ENCODE assay signal across 18 cellular contexts in the genomic region with DNA sequence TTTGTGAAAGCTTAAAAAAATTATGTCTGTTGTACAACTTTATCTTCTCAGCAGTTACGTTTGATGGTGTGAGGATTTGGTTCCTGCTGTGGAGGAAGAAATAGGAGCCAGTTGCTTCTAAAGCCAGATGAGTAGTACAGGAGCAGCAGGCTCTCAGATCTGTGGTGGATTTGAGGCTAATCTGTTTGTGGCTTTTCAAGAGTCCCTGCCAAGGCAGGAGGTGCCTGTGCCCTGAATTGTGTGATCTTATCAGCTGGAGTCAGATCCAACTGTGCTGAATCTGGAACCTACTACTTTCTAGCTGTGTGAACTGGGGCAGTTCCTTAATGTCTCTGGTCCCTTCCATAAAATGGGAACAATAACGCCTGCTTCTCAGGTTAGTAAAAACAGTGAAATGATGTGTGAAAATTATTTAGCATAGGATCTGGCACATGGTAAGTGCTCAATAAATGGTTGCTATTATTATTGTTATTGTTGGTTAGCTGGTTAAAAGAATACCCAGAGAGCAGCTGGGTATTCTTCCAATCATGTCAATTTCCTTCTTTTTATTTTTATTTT. TPM values are rescaled to one million over a fixed set of nuclear protein-coding genes. Genes with fewer than 3 reads are reported as not detected.
A peak's percentile ranks its signal among the peaks of the same experiment; 100 is the strongest.
DNase-seq lines count a peak whose midpoint lies in the region; ATAC-seq, FAIRE-seq and TF ChIP-seq lines count a peak whose summit lies in the region.
"Had no signal": no experiment of that assay in that cellular context is flagged by ENCODE, and none has a peak within 500 bp of the region (broad histone marks: within the 10 kb centered on the region; RNA-seq: fewer than 3 reads in every experiment).

No MANE protein-coding gene starts in this region.

- H3K9me2 ChIP-seq in GM23248 (ENCODE audit: insufficient read depth), result no peaks in the 10 kb centered on the region

- 49% methylated on average over 2 of the region's 2 CpGs for WGBS in K562 (ENCODE audit: insufficient coverage, low coverage, missing lambda C conversion rate)
- no CpG with 5 or more reads among the region's 2 CpGs for WGBS in mesendoderm (ENCODE audit: extremely low coverage, insufficient coverage, low lambda C conversion rate)
- no CpG with 5 or more reads among the region's 2 CpGs for WGBS in trophoblast cell (ENCODE audit: extremely low coverage, insufficient coverage, insufficient read length)
- WGBS in GM23248 (ENCODE audit: low coverage in 1 of 2, low lambda C conversion rate in 2 of 2, missing lambda C conversion rate in 2 of 2), 2 experiments, result 91 to 92% methylated on average over 2 of the region's 2 CpGs

- FAIRE-seq in K562 (lab: Jason Lieb, UNC), result no peak

- H3K4me1 ChIP-seq in K562 (replicated peaks in 1 of 2; ENCODE audit: control insufficient read depth in 2 of 2, insufficient read depth in 2 of 2, low read length in 2 of 2) (peaks cover 7 to 15% of the 10 kb centered on the region in 2 experiments; a peak in 4 of 5 replicates), mesendoderm (ENCODE audit: control insufficient read depth, low read depth, low read length) (peaks cover 4% of the 10 kb centered on the region), trophoblast cell (ENCODE audit: control insufficient read depth in 1 of 2, insufficient read depth in 2 of 2, low read length in 2 of 2) (no peaks in the 10 kb centered on the region), GM23248 (ENCODE audit: insufficient read depth) (peaks cover 15% of the 10 kb centered on the region)

- peaks cover 2% of the 10 kb centered on the region for H3K79me1 ChIP-seq in mesendoderm (ENCODE audit: low read length)
- H3K79me1 ChIP-seq in trophoblast cell (ENCODE audit: low read length), result no peaks in the 10 kb centered on the region

- H3K79me2 ChIP-seq in K562 (ENCODE audit: control insufficient read depth, insufficient read depth, low read length) (no peaks in the 10 kb centered on the region), mesendoderm (ENCODE audit: control insufficient read depth, insufficient read depth, low read length) (peaks cover 3% of the 10 kb centered on the region), trophoblast cell (ENCODE audit: control insufficient read depth, insufficient read depth, low read length, poor library complexity) (no peaks in the 10 kb centered on the region), GM23248 (ENCODE audit: insufficient read depth) (peaks cover 57% of the 10 kb centered on the region)

- H2BK120ac ChIP-seq in mesendoderm (ENCODE audit: low read depth, low read length) (no peak overlapping the region), trophoblast cell (ENCODE audit: insufficient read depth, low read length, poor library complexity) (no peak overlapping the region)

- H3K27ac ChIP-seq in K562 (ENCODE audit: extremely low read depth, low read depth, low read length) (peak overlapping the region; percentile 40; the same call in 1 of the 3 replicates), mesendoderm (ENCODE audit: low read depth, low read length) (no peak overlapping the region), trophoblast cell (ENCODE audit: low read depth, low read length) (no peak overlapping the region), GM23248 (no peak overlapping the region)
- H3K27ac ChIP-seq: KMS-11, skin epidermis had no signal

- H3K27me3 ChIP-seq in K562 (ENCODE audit: control insufficient read depth in 2 of 2, insufficient read depth in 2 of 2, low read length in 2 of 2), result no peaks in the 10 kb centered on the region
- H3K27me3 ChIP-seq in mesendoderm (ENCODE audit: insufficient read depth, low read length, poor library complexity), result no peaks in the 10 kb centered on the region
- no peaks in the 10 kb centered on the region for H3K27me3 ChIP-seq in trophoblast cell (ENCODE audit: insufficient read depth, low read length)
- H3K27me3 ChIP-seq in GM23248 (replicated peaks; ENCODE audit: insufficient read depth), result no peaks in the 10 kb centered on the region

- H2AK5ac ChIP-seq in mesendoderm (ENCODE audit: low read length), result no peak overlapping the region
- H2AK5ac ChIP-seq in trophoblast cell (ENCODE audit: low read length), result no peak overlapping the region

- no peak for TF ChIP-seq EP300 in K562 (IDR thresholded peaks at IDR 0.05; ENCODE audit: low read length)

- peaks cover 41% of the 10 kb centered on the region for H3F3A ChIP-seq in GM23248 (ENCODE audit: insufficient read depth)

- DNase-seq in Daoy (ENCODE audit: low read depth), result peak; percentile 70
- peak; percentile 93 for DNase-seq in NCI-H2107 treated with DMSO at 0.1 percent for 48 hours (lab: John Stamatoyannopoulos, UW; ENCODE audit: unreplicated experiment)
- DNase-seq in K562 (ENCODE audit: extremely low read depth in 1 of 4, low spot score in 3 of 4), result peak in 1 of 4 experiments; percentile 26
- peak; percentile 71 for DNase-seq in mesendoderm
- no peak for DNase-seq in UCSD-AML1 (lab: John Stamatoyannopoulos, UW; ENCODE audit: unreplicated experiment)
- DNase-seq in trophoblast cell, result no peak
- DNase-seq in GM23248, result no peak
- no peak for DNase-seq in stimulated activated CD4-positive, alpha-beta T cell treated with anti-CD3 and anti-CD28 coated beads, Interleukin-1b, Interleukin-23, amount 100 ng/mL, for 48 hours
- DNase-seq: activated T-cell treated with anti-CD3 and anti-CD28 coated beads for 4 hours; esophagus squamous epithelium; GDM1; GOT3; NCI-H1694 treated with DMSO at 0.1 percent for 48 hours; NCI-H524 treated with DMSO at 0.1 percent for 48 hours; stimulated activated naive CD8-positive, alpha-beta T cell treated with anti-CD3 and anti-CD28 coated beads, Interleukin-15, Interleukin-2, amounts not matched to agents 100 U/mL and 50 U/mL, for 24 hours; T-helper 1 cell had no signal

- H3K4ac ChIP-seq in mesendoderm (ENCODE audit: low read depth, low read length), result no peak overlapping the region
- H3K4ac ChIP-seq in trophoblast cell (ENCODE audit: low read depth, low read length), result no peak overlapping the region

- ATAC-seq in K562, result peak; percentile 15; the same call in 2 of the 3 replicates
- ATAC-seq: stimulated activated naive CD8-positive, alpha-beta T cell treated with anti-CD3 and anti-CD28 coated beads, Interleukin-15, Interleukin-2, amounts not matched to agents 100 U/mL and 50 U/mL, for 24 hours had no signal

- H3K18ac ChIP-seq in mesendoderm (ENCODE audit: low read length) (no peak overlapping the region), trophoblast cell (ENCODE audit: low read length) (no peak overlapping the region)

- POLR2A ChIA-PET in K562 (lab: Yijun Ruan, JAX), result interaction anchor here (0.6 kb wide), 1 partner anchor 427 kb away, joined by 3 read pairs; no protein-coding TSS in a partner anchor

- no peak overlapping the region for H4K12ac ChIP-seq in trophoblast cell (ENCODE audit: low read depth, low read length)

- CTCF ChIA-PET in K562 (lab: Yijun Ruan, JAX; ENCODE audit: low intra/inter-chr PET ratio), result no interaction called here

- no peak overlapping the region for H3K14ac ChIP-seq in trophoblast cell (ENCODE audit: low read length)

- H3K9ac ChIP-seq in K562 (ENCODE audit: insufficient read depth in 1 of 2, low read depth in 2 of 2, low read length in 2 of 2) (0 out of 4 replicates have a peak overlapping the region, but pooled peaks of 1 of the 2 experiments have one; percentile 29), mesendoderm (ENCODE audit: low read length) (no peak overlapping the region), trophoblast cell (ENCODE audit: low read length) (no peak overlapping the region), GM23248 (no peak overlapping the region)
- H3K9ac ChIP-seq: KMS-11 had no signal

- H4K8ac ChIP-seq in mesendoderm (ENCODE audit: low read depth, low read length), result no peak overlapping the region
- H4K8ac ChIP-seq in trophoblast cell (ENCODE audit: low read depth, low read length), result no peak overlapping the region

- no peak for TF ChIP-seq POLR2A in K562 (conservative IDR thresholded peaks at IDR 0.05)

- H3K4me2 ChIP-seq in K562 (ENCODE audit: insufficient read depth, low read length) (peak overlapping the region; percentile 49; the same call in 1 of the 2 replicates), mesendoderm (ENCODE audit: low read length) (no peak overlapping the region), trophoblast cell (ENCODE audit: low read length) (no peak overlapping the region), GM23248 (ENCODE audit: unreplicated experiment) (no peak overlapping the region)
- H3K4me2 ChIP-seq: KMS-11 had no signal

- H3K36me3 ChIP-seq in K562 (ENCODE audit: control insufficient read depth, insufficient read depth, low read length), result no peaks in the 10 kb centered on the region
- peaks cover 6% of the 10 kb centered on the region for H3K36me3 ChIP-seq in mesendoderm (ENCODE audit: control insufficient read depth, insufficient read depth, low read length)
- H3K36me3 ChIP-seq in trophoblast cell (ENCODE audit: control insufficient read depth in 1 of 2, insufficient read depth in 2 of 2, low read length in 2 of 2), result no peaks in the 10 kb centered on the region
- H3K36me3 ChIP-seq in GM23248 (ENCODE audit: low read depth), result peaks cover 25% of the 10 kb centered on the region
- H3K36me3 ChIP-seq: esophagus squamous epithelium had no signal

- no peak overlapping the region for H2BK15ac ChIP-seq in mesendoderm (replicated peaks; ENCODE audit: low read depth)

- no peak overlapping the region for H4K5ac ChIP-seq in mesendoderm (ENCODE audit: low read length)

- BruUV-seq in K562 (replicated peaks; lab: Mats Ljungman, UMichigan), result no TSS peak

- H4K91ac ChIP-seq in trophoblast cell (ENCODE audit: low read depth, low read length), result no peak overlapping the region

- H3K9me3 ChIP-seq in K562 (replicated peaks; ENCODE audit: control insufficient read depth, insufficient read depth, low read depth, low read length) (no peaks in the 10 kb centered on the region), trophoblast cell (ENCODE audit: insufficient read depth, low read depth, low read length) (no peaks in the 10 kb centered on the region), GM23248 (ENCODE audit: low read depth) (no peaks in the 10 kb centered on the region)
- H3K9me3 ChIP-seq: esophagus squamous epithelium had no signal

- H2BK5ac ChIP-seq in mesendoderm (ENCODE audit: low read length) (no peak overlapping the region), trophoblast cell (ENCODE audit: low read depth, low read length, poor library complexity) (no peak overlapping the region)

- in situ Hi-C loops in K562 (cut with MboI), result loop anchor here (10.0 kb wide), 1 partner anchor 268 kb away; no protein-coding TSS in a partner anchor
- in situ Hi-C loops in GM23248 (cut with MboI), result no loop called here

- H3K9me1 ChIP-seq in K562 (ENCODE audit: control insufficient read depth, insufficient read depth, low read length), result no peaks in the 10 kb centered on the region

- no peak for TF ChIP-seq CTCF in K562 (IDR thresholded peaks at IDR 0.05 in 2 of 3, conservative IDR thresholded peaks at IDR 0.05 in 1 of 3; ENCODE audit: insufficient read depth in 2 of 3, low read depth in 1 of 3, low read length in 3 of 3)

- H4K20me1 ChIP-seq in K562 (replicated peaks; ENCODE audit: control insufficient read depth, insufficient read depth, low read length) (no peaks in the 10 kb centered on the region), GM23248 (ENCODE audit: insufficient read depth) (no peaks in the 10 kb centered on the region)

- no peak for TF ChIP-seq RAD21 in K562 (CRISPR knock-in tag; conservative IDR thresholded peaks at IDR 0.05 in 1 of 2, IDR thresholded peaks at IDR 0.05 in 1 of 2)

- no peak overlapping the region for H3K23ac ChIP-seq in mesendoderm (ENCODE audit: low read length)
- no peak overlapping the region for H3K23ac ChIP-seq in trophoblast cell (ENCODE audit: low read length)

- H3K4me3 ChIP-seq in K562 (no peak overlapping the region), mesendoderm (ENCODE audit: low read length) (no peak overlapping the region), trophoblast cell (ENCODE audit: low read depth, low read length) (no peak overlapping the region), GM23248 (no peak overlapping the region)
- H3K4me3 ChIP-seq: esophagus squamous epithelium, skin epidermis had no signal

- intact Hi-C loops in K562 (cut with micrococcal nuclease), result loop anchor here (5.0 kb wide), 1 partner anchor 71 kb away; no protein-coding TSS in a partner anchor

- no peak overlapping the region for H2BK12ac ChIP-seq in trophoblast cell (ENCODE audit: low read length)

- H3K56ac ChIP-seq in mesendoderm (ENCODE audit: low read length), result no peak overlapping the region

- H2AFZ ChIP-seq in K562 (ENCODE audit: low read depth, low read length), result peak overlapping the region; percentile 97
- H2AFZ ChIP-seq in trophoblast cell (ENCODE audit: insufficient read depth, low read length, poor library complexity), result no peak overlapping the region
- H2AFZ ChIP-seq in GM23248, result no peak overlapping the region

RNA-seq across cellular contexts. Expression of gene CLDN11, which starts 7.7 kb away (rescaled TPM):
- total RNA-seq in Daoy (2014; rRNA removed; shearing (Covaris generic)), result 14.9 and 15.8 TPM in 2 replicates
- 0.25 and 0.30 TPM in 2 replicates for total RNA-seq in K562 (2011; cell fraction: chromatin; rRNA removed; ENCODE audit: low replicate concordance)
- 0.67 and 0.79 TPM in 2 replicates for total RNA-seq in K562 (2011; cell fraction: nucleolus; rRNA removed)
- total RNA-seq in K562 (2011; cell fraction: nucleoplasm; rRNA removed), result 0.76 and 0.95 TPM in 2 replicates
- total RNA-seq in K562 (2014; rRNA removed) (0.37 and 0.41 TPM in 2 replicates), K562 (2014; rRNA removed; fragmentation: Illumina TruSeq; extraction: Trizol) (0.16 and 0.18 TPM in 2 replicates), K562 (2015; rRNA removed; fragmentation: Illumina TruSeq; extraction: Trizol) (0.26 and 0.33 TPM in 2 replicates), K562 (2021) (0.24 and 0.42 TPM in 2 replicates)
- polyA plus RNA-seq in K562 (2011; rRNA removed) (not detected in 2 replicates), K562 (2014; fragmentation: Illumina TruSeq; extraction: Trizol) (0.17 and 0.18 TPM in 2 replicates), K562 (2014; fragmentation: Nextera tagmentation; extraction: Ambion mirVana) (under 1 TPM; 0.14 to 0.15 TPM), K562 (2014; rRNA removed) (0.05 and 0.16 TPM in 2 replicates), GM23248 (2016; fragmentation: Nextera tagmentation; extraction: Ambion mirVana) (84.5 and 84.9 TPM in 2 replicates)
- polyA plus RNA-seq in K562 (2011; cell fraction: cytosol; rRNA removed), result 0.22 TPM in 1 of 2 replicates, not detected in the other
- polyA plus RNA-seq in K562 (2011; cell fraction: nucleus; rRNA removed), result not detected in 2 replicates
- 0.17 and 0.42 TPM in 2 replicates for polyA plus RNA-seq in K562 (2012)
- polyA minus RNA-seq in K562 (2011; rRNA and poly(A)+ RNA removed), result 0.32 TPM in 1 of 2 replicates, not detected in the other
- polyA minus RNA-seq in K562 (2011; cell fraction: cytosol; rRNA and poly(A)+ RNA removed), result 0.57 TPM in 1 of 2 replicates, not detected in the other
- not detected in 2 replicates for polyA minus RNA-seq in K562 (2011; cell fraction: nucleus; rRNA and poly(A)+ RNA removed)
- 26.2 TPM for polyA plus RNA-seq in mesendoderm (2013, experiment 1 of 2)
- polyA plus RNA-seq in mesendoderm (2013, experiment 2 of 2), result 25.3 TPM
- 0.27 and 0.35 TPM in 2 replicates for polyA plus RNA-seq in trophoblast cell (2013)
- total RNA-seq in GM23248 (2014; rRNA removed; shearing (Covaris generic)), result 81.9 and 95.9 TPM in 2 replicates

Comparison
In these comparisons a context has a peak if more than half of its experiments do, and no peak if none do; other contexts are left out.
1. DNase-seq: peak in Daoy (single experiment), NCI-H2107 treated with DMSO at 0.1 percent for 48 hours (single experiment) and mesendoderm (single experiment); none in UCSD-AML1 (single experiment), trophoblast cell (0 of 2), GM23248 (single experiment) and stimulated activated CD4-positive, alpha-beta T cell treated with anti-CD3 and anti-CD28 coated beads, Interleukin-1b, Interleukin-23, amount 100 ng/mL, for 48 hours (single experiment).